In genomic region chr5:146755781-146756180, GRCh38 we compare ENCODE assay signal across 35 cellular contexts.
"Had no signal": no experiment of that assay in that cellular context is flagged by ENCODE, and none has a peak within 500 bp of the region (broad histone marks: within the 10 kb centered on the region; RNA-seq: fewer than 3 reads in every experiment).

No MANE protein-coding gene starts in this region.

- H3K27me3 ChIP-seq: adrenal gland, body of pancreas, brain microvascular endothelial cell, breast epithelium had no signal

- H3K36me3 ChIP-seq: adrenal gland, brain microvascular endothelial cell, breast epithelium had no signal

- H3K9me3 Mint-ChIP-seq: activated B cell treated with CpG ODN at 0.5 μM for 24 hours; activated CD4-positive, alpha-beta memory T cell treated with anti-CD3 and anti-CD28 coated beads for 36 hours; activated T-cell treated with anti-CD3 and anti-CD28 coated beads, Interleukin-2, amount 50 U/mL, for 4 hours; activated T-cell treated with anti-CD3 and anti-CD28 coated beads, Interleukin-2, amount 50 U/mL, for 72 hours had no signal

- H3K4me1 Mint-ChIP-seq: activated B cell treated with CpG ODN at 0.5 μM for 24 hours had no signal

- H3K36me3 Mint-ChIP-seq: activated CD4-positive, alpha-beta memory T cell treated with anti-CD3 and anti-CD28 coated beads for 36 hours had no signal

- H3K4me1 ChIP-seq: adrenal gland, breast epithelium had no signal

- DNase-seq: activated B cell treated with CpG ODN at 0.5 μM for 24 hours; activated CD4-positive, alpha-beta memory T cell treated with anti-CD3 and anti-CD28 coated beads for 36 hours; activated CD4-positive, alpha-beta T cell treated with anti-CD3 and anti-CD28 coated beads for 4 hours; activated CD4-positive, alpha-beta T cell treated with anti-CD3 and anti-CD28 coated beads, Interleukin-2, amount 10 ng/mL, durations not matched to agents 24 days and 14 days; activated CD4-positive, alpha-beta T cell treated with anti-CD3 and anti-CD28 coated beads, Interleukin-2, amount 50 U/mL, for 1 hour; activated CD4-positive, alpha-beta T cell treated with anti-CD3 and anti-CD28 coated beads, Interleukin-2, amount 50 U/mL, for 4 hours; activated CD4-positive, CD25-positive, alpha-beta regulatory T cell treated with anti-CD3 and anti-CD28 coated beads, Interleukin-2, amount 50 U/mL, for 72 hours; activated CD8-positive, alpha-beta memory T cell treated with anti-CD3 and anti-CD28 coated beads, Interleukin-2, amount 50 U/mL, for 4 hours; activated CD8-positive, alpha-beta T cell treated with anti-CD3 and anti-CD28 coated beads for 36 hours; activated effector memory CD4-positive, alpha-beta T cell treated with anti-CD3 and anti-CD28 coated beads, Interleukin-2, amount 50 U/mL, for 16 hours; activated gamma-delta T cell treated with Interleukin-2 at 50 U/mL for 16 hours; activated naive CD4-positive, alpha-beta T cell; activated naive CD4-positive, alpha-beta T cell treated with anti-CD3 and anti-CD28 coated beads for 36 hours; activated naive CD4-positive, alpha-beta T cell treated with anti-CD3 and anti-CD28 coated beads, Interleukin-2, amount 50 U/mL, for 16 hours; activated naive CD8-positive, alpha-beta T cell treated with anti-CD3 and anti-CD28 coated beads for 36 hours; activated T-cell treated with anti-CD3 and anti-CD28 coated beads for 4 hours; activated T-cell treated with anti-CD3 and anti-CD28 coated beads, Interleukin-2, amount 50 U/mL, for 1 hour; activated T-cell treated with anti-CD3 and anti-CD28 coated beads, Interleukin-2, amount 50 U/mL, for 4 hours; activated T-cell treated with anti-CD3 and anti-CD28 coated beads, Interleukin-2, amount 50 U/mL, for 72 hours; adrenal gland; amniotic stem cell; aorta; body of pancreas; brain microvascular endothelial cell; central memory CD4-positive, alpha-beta T cell; T-helper 1 cell; T-helper 2 cell; T-helper 9 cell had no signal

- H3K9me3 ChIP-seq: adrenal gland, body of pancreas, breast epithelium had no signal

- H3K27me3 Mint-ChIP-seq: activated B cell treated with CpG ODN at 0.5 μM for 24 hours; activated CD4-positive, alpha-beta memory T cell treated with anti-CD3 and anti-CD28 coated beads for 36 hours; activated CD8-positive, alpha-beta T cell treated with anti-CD3 and anti-CD28 coated beads for 36 hours; activated T-helper 17 cell treated with anti-CD3 and anti-CD28 coated beads, Interleukin-2, amount 50 U/mL, for 72 hours had no signal

- H3K27ac ChIP-seq: adrenal gland, body of pancreas, brain microvascular endothelial cell, breast epithelium, VCaP had no signal

- H3K4me3 Mint-ChIP-seq: activated B cell treated with CpG ODN at 0.5 μM for 24 hours; activated CD4-positive, alpha-beta memory T cell treated with anti-CD3 and anti-CD28 coated beads for 36 hours; activated CD4-positive, alpha-beta T cell treated with anti-CD3 and anti-CD28 coated beads, Interleukin-2, amount 10 ng/mL, durations not matched to agents 24 days and 14 days; activated CD8-positive, alpha-beta T cell treated with anti-CD3 and anti-CD28 coated beads for 36 hours; activated naive CD4-positive, alpha-beta T cell treated with anti-CD3 and anti-CD28 coated beads for 36 hours; activated naive CD8-positive, alpha-beta T cell treated with anti-CD3 and anti-CD28 coated beads for 36 hours; activated T-cell treated with anti-CD3 and anti-CD28 coated beads, Interleukin-2, amount 50 U/mL, for 4 hours; activated T-cell treated with anti-CD3 and anti-CD28 coated beads, Interleukin-2, amount 50 U/mL, for 72 hours; activated T-helper 1 cell treated with anti-CD3 and anti-CD28 coated beads, Interleukin-12 subunit alpha, Interleukin-12 subunit beta, Interleukin-2, Interleukin-4 antibody, amounts not matched to agents 30 ng/mL and 10 ng/mL and 1 ng/mL, durations not matched to agents 14 hours and 24 hours and 36 hours; activated T-helper 17 cell treated with anti-CD3 and anti-CD28 coated beads, Interleukin-2, amount 50 U/mL, for 72 hours; T-helper 1 cell treated with Interleukin-12 subunit alpha and Interleukin-12 subunit beta and Interleukin-4 antibody, amounts not matched to agents 30 μg/mL and 1 μg/mL, for 36 hours; T-helper 2 cell treated with Interferon-gamma antibody and Interleukin-4, amounts not matched to agents 5 μg/mL and 100 μg/mL, for 36 hours had no signal

- H3K4me3 ChIP-seq: adrenal gland, body of pancreas, breast epithelium had no signal

- H3K27ac Mint-ChIP-seq: activated B cell treated with CpG ODN at 0.5 μM for 24 hours; activated CD4-positive, alpha-beta memory T cell treated with anti-CD3 and anti-CD28 coated beads for 36 hours; activated CD4-positive, alpha-beta T cell treated with anti-CD3 and anti-CD28 coated beads, Interleukin-2, amount 10 ng/mL, durations not matched to agents 24 days and 14 days; activated CD8-positive, alpha-beta T cell treated with anti-CD3 and anti-CD28 coated beads for 36 hours; activated naive CD4-positive, alpha-beta T cell treated with anti-CD3 and anti-CD28 coated beads for 36 hours; activated naive CD4-positive, alpha-beta T cell treated with anti-CD3 and anti-CD28 coated beads, Interleukin-2, amount 50 U/mL, for 72 hours; activated naive CD8-positive, alpha-beta T cell treated with anti-CD3 and anti-CD28 coated beads for 36 hours; activated T-helper 1 cell treated with anti-CD3 and anti-CD28 coated beads, Interleukin-12 subunit alpha, Interleukin-12 subunit beta, Interleukin-2, Interleukin-4 antibody, amounts not matched to agents 30 ng/mL and 10 ng/mL and 1 ng/mL, durations not matched to agents 14 hours and 24 hours and 36 hours; activated T-helper 17 cell treated with anti-CD3 and anti-CD28 coated beads, Interleukin-2, amount 50 U/mL, for 72 hours; T-helper 1 cell treated with Interleukin-12 subunit alpha and Interleukin-12 subunit beta and Interleukin-4 antibody, amounts not matched to agents 30 μg/mL and 1 μg/mL, for 36 hours; T-helper 2 cell treated with Interferon-gamma antibody and Interleukin-4, amounts not matched to agents 5 μg/mL and 100 μg/mL, for 36 hours had no signal
